In the genomic region with DNA sequence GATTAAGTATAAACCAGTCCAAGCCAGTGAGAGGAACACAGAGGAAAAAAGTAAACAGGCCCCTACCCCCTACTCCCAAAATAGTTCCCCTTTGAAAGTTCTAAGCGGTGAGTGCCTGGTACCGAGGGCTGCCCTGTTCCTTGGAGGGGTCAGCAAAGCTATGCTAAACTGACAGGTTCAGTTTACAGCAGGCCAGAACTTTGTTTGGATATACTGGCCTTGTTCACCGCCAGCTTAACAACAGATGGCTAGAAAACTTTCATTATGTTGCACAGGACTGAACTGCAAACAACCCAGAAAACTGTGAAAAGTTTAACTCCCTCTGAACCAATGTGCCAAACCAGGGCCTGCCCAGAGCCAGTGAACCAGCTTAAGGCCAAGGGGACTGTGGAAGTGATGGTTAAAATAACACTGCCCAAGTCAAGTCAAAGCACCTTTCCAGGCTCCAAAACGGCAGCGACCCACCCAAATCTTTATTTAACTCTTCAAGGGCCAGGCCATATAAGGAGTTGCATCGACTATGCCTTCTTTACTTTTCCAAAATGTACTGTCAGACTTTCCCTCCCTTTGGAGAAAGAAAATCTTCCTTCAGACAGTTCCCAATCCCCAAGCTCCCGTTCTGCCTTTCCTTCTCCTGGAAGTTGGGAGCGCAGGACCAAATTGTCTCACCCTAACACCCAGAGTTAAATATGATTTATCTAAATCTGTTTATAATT, we compare ENCODE assay signal across 17 cellular contexts.
A peak's percentile ranks its signal among the peaks of the same experiment; 100 is the strongest.
DNase-seq lines count a peak whose midpoint lies in the region; ATAC-seq and TF ChIP-seq lines count a peak whose summit lies in the region.
"Had no signal": no experiment of that assay in that cellular context is flagged by ENCODE, and none has a peak within 500 bp of the region (broad histone marks: within the 10 kb centered on the region; RNA-seq: fewer than 3 reads in every experiment).

No MANE protein-coding gene starts in this region.

- H3K4me3 Mint-ChIP-seq in activated naive CD4-positive, alpha-beta T cell treated with anti-CD3 and anti-CD28 coated beads, Interleukin-2, amount 50 U/mL, for 24 hours, result no peak overlapping the region
- H3K4me3 Mint-ChIP-seq: activated CD8-positive, alpha-beta memory T cell treated with anti-CD3 and anti-CD28 coated beads, Interleukin-2, amount 10 ng/mL, durations not matched to agents 7 days and 5 days had no signal

- peak overlapping the region; percentile 91 for H3K27ac Mint-ChIP-seq in activated naive CD4-positive, alpha-beta T cell treated with anti-CD3 and anti-CD28 coated beads, Interleukin-2, amount 50 U/mL, for 24 hours

- H3K4me1 ChIP-seq in muscle layer of duodenum (ENCODE audit: control insufficient read depth in 1 of 2, insufficient read depth in 2 of 2, low read length in 2 of 2) (peaks cover 28 to 32% of the 10 kb centered on the region in 2 donors), tibial artery (peaks cover 0 to 57% (median 30%) of the 10 kb centered on the region in 4 donors)

- H3K4me3 ChIP-seq in coronary artery, result peak overlapping the region; percentile 50
- peak overlapping the region in 1 of 2 donors; percentile 11 for H3K4me3 ChIP-seq in muscle layer of duodenum (ENCODE audit: low read depth in 1 of 2, low read length in 2 of 2)
- H3K4me3 ChIP-seq in tibial artery, result peak overlapping the region; percentile 7 to 15

- H3K27me3 ChIP-seq in muscle layer of duodenum (ENCODE audit: low read depth, low read length), result no peaks in the 10 kb centered on the region
- H3K27me3 ChIP-seq in tibial artery, result no peaks in the 10 kb centered on the region

- DNase-seq in activated naive CD4-positive, alpha-beta T cell treated with anti-CD3 and anti-CD28 coated beads, Interleukin-2, amount 50 U/mL, for 16 hours, result no peak
- DNase-seq in coronary artery (ENCODE audit: low spot score) (no peak), tibial artery (no peak), kidney tubule cell (ENCODE audit: low spot score) (no peak), superior temporal gyrus (ENCODE audit: extremely low spot score) (no peak)
- DNase-seq: ACHN; activated CD8-positive, alpha-beta memory T cell treated with anti-CD3 and anti-CD28 coated beads, Interleukin-2, amount 10 ng/mL, durations not matched to agents 7 days and 5 days; anterior cingulate cortex; DND-41; erythroblast; NCI-H2081; occipital lobe; stimulated activated CD4-positive, alpha-beta T cell treated with anti-CD3 and anti-CD28 coated beads, Interleukin-4, amount 100 ng/mL, for 1 hour; T-helper 2 cell had no signal

- no peaks in the 10 kb centered on the region for H3K36me3 ChIP-seq in muscle layer of duodenum (ENCODE audit: control insufficient read depth in 1 of 2, insufficient read depth in 2 of 2, low read length in 2 of 2)
- H3K36me3 ChIP-seq in tibial artery, result no peaks in the 10 kb centered on the region

- intact Hi-C loops in tibial artery (cut with DNase I; ENCODE audit: low total_unique reads), result no loop called here

- no peaks in the 10 kb centered on the region for H3K9me3 Mint-ChIP-seq in activated naive CD4-positive, alpha-beta T cell treated with anti-CD3 and anti-CD28 coated beads, Interleukin-2, amount 50 U/mL, for 24 hours

- H3K36me3 Mint-ChIP-seq in activated naive CD4-positive, alpha-beta T cell treated with anti-CD3 and anti-CD28 coated beads, Interleukin-2, amount 50 U/mL, for 24 hours, result peaks cover 18% of the 10 kb centered on the region
- H3K36me3 Mint-ChIP-seq: activated CD8-positive, alpha-beta memory T cell treated with anti-CD3 and anti-CD28 coated beads, Interleukin-2, amount 10 ng/mL, durations not matched to agents 7 days and 5 days had no signal

- peak overlapping the region; percentile 56 to 68 for H3K27ac ChIP-seq in coronary artery
- peak overlapping the region; percentile 80 for H3K27ac ChIP-seq in muscle layer of duodenum (ENCODE audit: low read length)
- peak overlapping the region; percentile 84 to 89 for H3K27ac ChIP-seq in tibial artery

- no peak for ATAC-seq in HG02840 (IDR thresholded peaks at IDR 0.05; ENCODE audit: low FRiP score, unreplicated experiment)
- ATAC-seq: activated CD8-positive, alpha-beta memory T cell treated with anti-CD3 and anti-CD28 coated beads, Interleukin-2, amount 10 ng/mL, durations not matched to agents 7 days and 5 days had no signal

- peaks cover 92% of the 10 kb centered on the region for H3K4me1 Mint-ChIP-seq in activated naive CD4-positive, alpha-beta T cell treated with anti-CD3 and anti-CD28 coated beads, Interleukin-2, amount 50 U/mL, for 24 hours

- no peaks in the 10 kb centered on the region for H3K27me3 Mint-ChIP-seq in activated naive CD4-positive, alpha-beta T cell treated with anti-CD3 and anti-CD28 coated beads, Interleukin-2, amount 50 U/mL, for 24 hours

- TF ChIP-seq CTCF in coronary artery (IDR thresholded peaks at IDR 0.05) (no peak), tibial artery (IDR thresholded peaks at IDR 0.05) (no peak)

- H3K9me3 ChIP-seq in muscle layer of duodenum (ENCODE audit: control insufficient read depth in 1 of 2, low read length in 2 of 2) (no peaks in the 10 kb centered on the region), tibial artery (no peaks in the 10 kb centered on the region)
